34 cellular contexts compared by ENCODE assay signal in the genomic region with DNA sequence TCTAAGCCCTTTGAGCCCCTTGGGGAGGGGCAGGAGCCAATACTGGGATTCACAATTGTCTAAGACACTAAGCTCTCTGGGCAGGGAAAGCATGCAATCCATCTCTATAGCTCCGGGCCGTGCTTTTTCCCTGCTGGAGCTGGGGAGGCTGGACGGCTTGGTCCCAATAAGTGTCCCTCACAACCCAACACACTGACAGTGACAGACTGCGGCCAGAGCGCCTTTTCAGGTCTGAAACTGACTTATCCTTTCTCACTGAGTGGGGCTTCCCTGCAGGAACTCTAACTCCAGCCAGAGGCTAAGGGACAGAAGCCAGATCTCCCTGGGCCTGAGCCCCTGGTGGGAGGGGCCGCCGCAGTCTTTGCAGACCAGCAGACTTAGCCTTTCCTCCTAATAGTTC.
"Had no signal": no experiment of that assay in that cellular context is flagged by ENCODE, and none has a peak within 500 bp of the region (broad histone marks: within the 10 kb centered on the region; RNA-seq: fewer than 3 reads in every experiment).

No MANE protein-coding gene starts in this region.

- H3K36me3 ChIP-seq: MG63 had no signal

- DNase-seq: Karpas-422, Kasumi-1, MG63, MM.1S, MV-4-11, NCI-H1048, NCI-H1092, NCI-H1092 treated with DMSO at 0.1 percent for 48 hours, NCI-H1105, NCI-H1105 treated with DMSO at 0.1 percent for 48 hours, NCI-H1417, NCI-H1417 treated with DMSO at 0.1 percent for 48 hours, NCI-H1436, NCI-H1436 treated with DMSO at 0.1 percent for 48 hours, NCI-H146, NCI-H1694, NCI-H1694 treated with DMSO at 0.1 percent for 48 hours, NCI-H187, NCI-H187 treated with DMSO at 0.1 percent for 48 hours, NCI-H1930, NCI-H2029, NCI-H2029 treated with DMSO at 0.1 percent for 48 hours, NCI-H2081, NCI-H2081 treated with DMSO at 0.1 percent for 48 hours, NCI-H2107, NCI-H2171, NCI-H2171 treated with DMSO at 0.1 percent for 48 hours, NCI-H2227 treated with DMSO at 0.1 percent for 48 hours, NCI-H226, NCI-H345, NCI-H446, NCI-H446 treated with DMSO at 0.1 percent for 48 hours, NCI-H510A, NCI-H510A treated with DMSO at 0.1 percent for 48 hours had no signal

- H3K27me3 ChIP-seq: MG63 had no signal

- H3K4me3 ChIP-seq: MG63 had no signal

- H3K9me3 ChIP-seq: MG63 had no signal
